Comparison of ENCODE assay signal across 8 cellular contexts in genomic region chr10:86399879-86400704, GRCh38. TPM values are rescaled to one million over a fixed set of nuclear protein-coding genes. Genes with fewer than 3 reads are reported as not detected.
DNase-seq lines count a peak whose midpoint lies in the region; ATAC-seq and TF ChIP-seq lines count a peak whose summit lies in the region.

No MANE protein-coding gene starts in this region.

- no peaks in the 10 kb centered on the region for H3K9me2 ChIP-seq in OCI-LY1 (ENCODE audit: low read depth, low read length)

- H3K4me3 ChIP-seq in OCI-LY1 (ENCODE audit: low read depth, low read length, poor library complexity, severe bottlenecking) (peak overlapping the region; percentile 84), mucosa of descending colon (peak overlapping the region; percentile 20)

- TF ChIP-seq CTCF in OCI-LY1 (IDR thresholded peaks at IDR 0.05; ENCODE audit: low read length): peak; percentile 88
- TF ChIP-seq CTCF in mucosa of descending colon (IDR thresholded peaks at IDR 0.05): peak; percentile 91

- intact Hi-C loops in mucosa of descending colon (cut with DNase I, micrococcal nuclease): loop anchor here (5.0 to 10.0 kb wide), 2 partner anchors 185 to 187 kb away; no protein-coding TSS in a partner anchor

- H3K36me3 ChIP-seq in OCI-LY1 (ENCODE audit: insufficient read depth, low read length) (no peaks in the 10 kb centered on the region), mucosa of descending colon (ENCODE audit: low read depth) (no peaks in the 10 kb centered on the region)

- H3K27me3 ChIP-seq in OCI-LY1 (ENCODE audit: insufficient read depth, low read length): no peaks in the 10 kb centered on the region

- H4K20me1 ChIP-seq in OCI-LY1 (ENCODE audit: insufficient read depth, low read length): no peaks in the 10 kb centered on the region

- H3K27ac ChIP-seq in OCI-LY1 (ENCODE audit: low read depth, low read length, poor library complexity, severe bottlenecking) (peak overlapping the region; percentile 54), epithelial cell of prostate (peak overlapping the region; percentile 81)

- no peaks in the 10 kb centered on the region for H3K9me3 ChIP-seq in OCI-LY1 (ENCODE audit: low read length)
- no peaks in the 10 kb centered on the region for H3K9me3 ChIP-seq in mucosa of descending colon

- ATAC-seq in GM21528 (IDR thresholded peaks at IDR 0.05; ENCODE audit: low FRiP score, unreplicated experiment) (peak; percentile 94), mucosa of descending colon (peak; percentile 92)

- peak overlapping the region; percentile 90 for H3K9ac ChIP-seq in OCI-LY1 (ENCODE audit: low read length)

- peak overlapping the region; percentile 97 for H3K4me2 ChIP-seq in OCI-LY1 (ENCODE audit: low read length)

- H2AFZ ChIP-seq in OCI-LY1 (ENCODE audit: low read length): no peak overlapping the region

- H3K79me2 ChIP-seq in OCI-LY1 (ENCODE audit: insufficient read depth, low read length): no peaks in the 10 kb centered on the region

- 0 out of 2 replicates have a peak, but pooled peaks cover 3% of the 10 kb centered on the region for H3F3A ChIP-seq in OCI-LY1 (ENCODE audit: insufficient read depth, low read length)

- H3K4me1 ChIP-seq in OCI-LY1 (ENCODE audit: insufficient read depth, low read length, severe bottlenecking) (peaks cover 19% of the 10 kb centered on the region), mucosa of descending colon (ENCODE audit: low read depth) (peaks cover 15% of the 10 kb centered on the region)

- DNase-seq in DMS153 treated with DMSO at 0.1 percent for 48 hours (lab: John Stamatoyannopoulos, UW; ENCODE audit: unreplicated experiment) (peak; percentile 85), HuH-7.5 (ENCODE audit: low spot score) (peak; percentile 90), activated T-cell treated with anti-CD3 and anti-CD28 coated beads for 1 hour (ENCODE audit: low read depth) (peak; percentile 97), epithelial cell of prostate (ENCODE audit: low read depth, low spot score) (peak; percentile 76), mucosa of descending colon (peak; percentile 97)
- peak; percentile 86 to 90 for DNase-seq in stimulated activated CD8-positive, alpha-beta memory T cell treated with anti-CD3 and anti-CD28 coated beads, Interleukin-4, amount 100 ng/mL, for 1 hour (ENCODE audit: low read depth in 2 of 2, low spot score in 1 of 2)

RNA-seq across cellular contexts. Expression of gene GRID1, which starts 33.5 kb away (rescaled TPM):
- 1 to 10 TPM in 1 of 3 donors, under 1 TPM in 2; 0.61 to 1.9 (median 0.87) TPM for total RNA-seq in mucosa of descending colon

Comparison
In these comparisons a context has a peak if more than half of its experiments do, and no peak if none do; other contexts are left out.
1. Peak in every context shown above with its lines: DNase-seq, ATAC-seq, H3K4me3 ChIP-seq and H3K27ac ChIP-seq.